8 cellular contexts compared by ENCODE assay signal in genomic region chr5:68285857-68286611, GRCh38.
DNase-seq lines count a peak whose midpoint lies in the region; ATAC-seq and TF ChIP-seq lines count a peak whose summit lies in the region.

No MANE protein-coding gene starts in this region.

- POLR2A ChIA-PET in activated naive CD8-positive, alpha-beta T cell treated with anti-CD3 and anti-CD28 coated beads, Interleukin-2, amount 10 ng/mL, durations not matched to agents 7 days and 5 days (lab: Charles Lee): interaction anchor here (1.0 to 1.8 kb wide), 2 partner anchors 70 to 139 kb away, joined by 5 to 8 read pairs; partner anchors contain the start of gene PIK3R1

- H3K27me3 ChIP-seq in suprapubic skin: no peaks in the 10 kb centered on the region

- peak overlapping the region; percentile 90 for H3K27ac Mint-ChIP-seq in activated naive CD8-positive, alpha-beta T cell treated with anti-CD3 and anti-CD28 coated beads, Interleukin-2, amount 10 ng/mL, durations not matched to agents 7 days and 5 days
- peak overlapping the region; percentile 88 to 96 (median 94) for H3K27ac Mint-ChIP-seq in immature natural killer cell

- peaks cover 39% of the 10 kb centered on the region for H3K36me3 ChIP-seq in suprapubic skin

- peaks cover 72% of the 10 kb centered on the region for H3K4me1 Mint-ChIP-seq in activated naive CD8-positive, alpha-beta T cell treated with anti-CD3 and anti-CD28 coated beads, Interleukin-2, amount 10 ng/mL, durations not matched to agents 7 days and 5 days
- peaks cover 85 to 98% of the 10 kb centered on the region in 2 donors for H3K4me1 Mint-ChIP-seq in immature natural killer cell

- no peak for TF ChIP-seq EP300 in suprapubic skin (IDR thresholded peaks at IDR 0.05)

- no peaks in the 10 kb centered on the region for H3K9me3 ChIP-seq in suprapubic skin

- intact Hi-C loops in posterior vena cava (cut with DNase I): loop anchor here (2.0 to 5.0 kb wide), 2 partner anchors 171 to 677 kb away; no protein-coding TSS in a partner anchor

- ATAC-seq in activated naive CD8-positive, alpha-beta T cell treated with anti-CD3 and anti-CD28 coated beads, Interleukin-2, amount 10 ng/mL, durations not matched to agents 7 days and 5 days (ENCODE audit: low read depth): no peak
- ATAC-seq in HG03439 (IDR thresholded peaks at IDR 0.05; ENCODE audit: unreplicated experiment): no peak

- no peak overlapping the region for H3K4me3 ChIP-seq in suprapubic skin

- H3K27me3 Mint-ChIP-seq in activated naive CD8-positive, alpha-beta T cell treated with anti-CD3 and anti-CD28 coated beads, Interleukin-2, amount 10 ng/mL, durations not matched to agents 7 days and 5 days: no peaks in the 10 kb centered on the region
- H3K27me3 Mint-ChIP-seq in immature natural killer cell (ENCODE audit: low read depth in 3 of 3): peaks cover 4 to 20% (median 10%) of the 10 kb centered on the region in 3 donors

- peak overlapping the region; percentile 61 for H3K4me3 Mint-ChIP-seq in activated naive CD8-positive, alpha-beta T cell treated with anti-CD3 and anti-CD28 coated beads, Interleukin-2, amount 10 ng/mL, durations not matched to agents 7 days and 5 days
- H3K4me3 Mint-ChIP-seq in immature natural killer cell: peak overlapping the region; percentile 37 to 96 (median 92)

- H3K9me3 Mint-ChIP-seq in activated naive CD8-positive, alpha-beta T cell treated with anti-CD3 and anti-CD28 coated beads, Interleukin-2, amount 10 ng/mL, durations not matched to agents 7 days and 5 days: no peaks in the 10 kb centered on the region
- no peaks in the 10 kb centered on the region for H3K9me3 Mint-ChIP-seq in immature natural killer cell

- peaks cover 46% of the 10 kb centered on the region for H3K4me1 ChIP-seq in suprapubic skin

- TF ChIP-seq POLR2A in suprapubic skin (IDR thresholded peaks at IDR 0.05): no peak

- DNase-seq in stimulated activated CD4-positive, alpha-beta T cell treated with anti-CD3 and anti-CD28 coated beads, Interleukin-4, amount 100 ng/mL, for 24 hours: peak; percentile 32
- no peak for DNase-seq in stimulated activated CD4-positive, alpha-beta T cell treated with anti-CD3 and anti-CD28 coated beads, Interleukin-2, amount 100 ng/mL, for 24 hours
- DNase-seq in NCI-H2029 treated with DMSO at 0.1 percent for 48 hours (lab: John Stamatoyannopoulos, UW) (peak; percentile 65), immature natural killer cell (peak; percentile 54 to 58 (median 56)), suprapubic skin (ENCODE audit: low spot score in 2 of 2) (no peak), posterior vena cava (ENCODE audit: low spot score) (no peak)
- DNase-seq in activated naive CD8-positive, alpha-beta T cell treated with anti-CD3 and anti-CD28 coated beads, Interleukin-2, amount 10 ng/mL, durations not matched to agents 7 days and 5 days: no peak

- H3K36me3 Mint-ChIP-seq in activated naive CD8-positive, alpha-beta T cell treated with anti-CD3 and anti-CD28 coated beads, Interleukin-2, amount 10 ng/mL, durations not matched to agents 7 days and 5 days: peaks cover 36% of the 10 kb centered on the region
- peaks cover 11 to 22% (median 15%) of the 10 kb centered on the region in 3 donors for H3K36me3 Mint-ChIP-seq in immature natural killer cell

- H3K27ac ChIP-seq in suprapubic skin: peak overlapping the region; percentile 85

- peak; percentile 52 to 72 for TF ChIP-seq CTCF in suprapubic skin (IDR thresholded peaks at IDR 0.05)

- WGBS in suprapubic skin: 16% methylated on average over 4 of the region's 4 CpGs

Comparison
In these comparisons a context has a peak if more than half of its experiments do, and no peak if none do; other contexts are left out.
1. DNase-seq: peak in stimulated activated CD4-positive, alpha-beta T cell treated with anti-CD3 and anti-CD28 coated beads, Interleukin-4, amount 100 ng/mL, for 24 hours (single experiment), NCI-H2029 treated with DMSO at 0.1 percent for 48 hours (single experiment) and immature natural killer cell (3 of 3); none in stimulated activated CD4-positive, alpha-beta T cell treated with anti-CD3 and anti-CD28 coated beads, Interleukin-2, amount 100 ng/mL, for 24 hours (0 of 2), activated naive CD8-positive, alpha-beta T cell treated with anti-CD3 and anti-CD28 coated beads, Interleukin-2, amount 10 ng/mL, durations not matched to agents 7 days and 5 days (single experiment), suprapubic skin (0 of 2) and posterior vena cava (single experiment).